22 cellular contexts compared by ENCODE assay signal in genomic region chr4:101262683-101263082, GRCh38.
DNase-seq lines count a peak whose midpoint lies in the region; ATAC-seq and TF ChIP-seq lines count a peak whose summit lies in the region.
"Had no signal": no experiment of that assay in that cellular context is flagged by ENCODE, and none has a peak within 500 bp of the region (broad histone marks: within the 10 kb centered on the region; RNA-seq: fewer than 3 reads in every experiment).

No MANE protein-coding gene starts in this region.

- H3K4me3 ChIP-seq in esophagus squamous epithelium: no peak overlapping the region
- H3K4me3 ChIP-seq: cardiac muscle cell, MG63, PC-9, SK-N-MC, upper lobe of right lung had no signal

- no peaks in the 10 kb centered on the region for H3K27me3 Mint-ChIP-seq in stimulated activated naive CD8-positive, alpha-beta T cell treated with anti-CD3 and anti-CD28 coated beads, Interleukin-15, amount 100 ng/mL, for 72 hours
- H3K27me3 Mint-ChIP-seq: activated naive CD8-positive, alpha-beta T cell treated with anti-CD3 and anti-CD28 coated beads, Interleukin-2, amount 50 U/mL, for 24 hours had no signal

- DNase-seq in stimulated activated naive CD8-positive, alpha-beta T cell treated with anti-CD3 and anti-CD28 coated beads, Interleukin-15, Interleukin-2, amounts not matched to agents 100 U/mL and 50 U/mL, for 24 hours: no peak
- no peak for DNase-seq in stimulated activated naive CD8-positive, alpha-beta T cell treated with anti-CD3 and anti-CD28 coated beads, Interleukin-15, amount 100 ng/mL, for 72 hours
- DNase-seq in NAMALWA (ENCODE audit: low spot score) (peak; percentile 46), retina (peak; percentile 27), esophagus squamous epithelium (lab: John Stamatoyannopoulos, UW) (no peak), GOT3 (lab: John Stamatoyannopoulos, UW) (no peak), globus pallidus (ENCODE audit: low spot score) (no peak)
- DNase-seq: activated CD4-positive, alpha-beta T cell treated with anti-CD3 and anti-CD28 coated beads, Interleukin-2, amount 10 ng/mL, durations not matched to agents 7 days and 5 days; activated naive CD8-positive, alpha-beta T cell treated with anti-CD3 and anti-CD28 coated beads, Interleukin-2, amount 50 U/mL, for 24 hours; CD8-positive, alpha-beta T cell; effector CD4-positive, alpha-beta T cell; HCEC 1CT; hypothalamus; MG63; NCI-H187 treated with DMSO at 0.1 percent for 48 hours; NCI-H510A treated with DMSO at 0.1 percent for 48 hours; PC-9; stimulated activated naive CD4-positive, alpha-beta T cell; upper lobe of right lung had no signal

- no peak for TF ChIP-seq POLR2A in esophagus squamous epithelium (IDR thresholded peaks at IDR 0.05)

- H3K4me1 Mint-ChIP-seq in stimulated activated naive CD8-positive, alpha-beta T cell treated with anti-CD3 and anti-CD28 coated beads, Interleukin-15, amount 100 ng/mL, for 72 hours: peaks cover 24% of the 10 kb centered on the region

- no peak overlapping the region for H3K27ac Mint-ChIP-seq in stimulated activated naive CD8-positive, alpha-beta T cell treated with anti-CD3 and anti-CD28 coated beads, Interleukin-15, amount 100 ng/mL, for 72 hours
- H3K27ac Mint-ChIP-seq: activated CD4-positive, alpha-beta T cell treated with anti-CD3 and anti-CD28 coated beads, Interleukin-2, amount 10 ng/mL, durations not matched to agents 7 days and 5 days; activated naive CD8-positive, alpha-beta T cell treated with anti-CD3 and anti-CD28 coated beads, Interleukin-2, amount 50 U/mL, for 24 hours; CD8-positive, alpha-beta T cell had no signal

- no peaks in the 10 kb centered on the region for H3K9me3 ChIP-seq in esophagus squamous epithelium
- H3K9me3 ChIP-seq: MG63, upper lobe of right lung had no signal

- no peaks in the 10 kb centered on the region for H3K27me3 ChIP-seq in esophagus squamous epithelium
- H3K27me3 ChIP-seq: cardiac muscle cell, MG63, upper lobe of right lung had no signal

- ATAC-seq in stimulated activated naive CD8-positive, alpha-beta T cell treated with anti-CD3 and anti-CD28 coated beads, Interleukin-15, Interleukin-2, amounts not matched to agents 100 U/mL and 50 U/mL, for 24 hours: peak; percentile 23
- ATAC-seq in stimulated activated naive CD8-positive, alpha-beta T cell treated with anti-CD3 and anti-CD28 coated beads, Interleukin-15, amount 100 ng/mL, for 72 hours: no peak
- peak; percentile 74 for ATAC-seq in HG02759 (IDR thresholded peaks at IDR 0.05; ENCODE audit: unreplicated experiment)
- ATAC-seq: activated naive CD8-positive, alpha-beta T cell treated with anti-CD3 and anti-CD28 coated beads, Interleukin-2, amount 50 U/mL, for 24 hours; CD8-positive, alpha-beta T cell; upper lobe of right lung had no signal

- peaks cover 5 to 41% (median 8%) of the 10 kb centered on the region in 3 donors for H3K4me1 ChIP-seq in esophagus squamous epithelium

- H3K27ac ChIP-seq in esophagus squamous epithelium: no peak overlapping the region
- H3K27ac ChIP-seq: cardiac muscle cell, PC-9, SK-N-MC, upper lobe of right lung had no signal

- intact Hi-C loops in esophagus squamous epithelium (cut with DNase I): no loop called here

- H3K4me3 Mint-ChIP-seq in stimulated activated naive CD8-positive, alpha-beta T cell treated with anti-CD3 and anti-CD28 coated beads, Interleukin-15, amount 100 ng/mL, for 72 hours: no peak overlapping the region
- H3K4me3 Mint-ChIP-seq: activated CD4-positive, alpha-beta T cell treated with anti-CD3 and anti-CD28 coated beads, Interleukin-2, amount 10 ng/mL, durations not matched to agents 7 days and 5 days; activated naive CD8-positive, alpha-beta T cell treated with anti-CD3 and anti-CD28 coated beads, Interleukin-2, amount 50 U/mL, for 24 hours; CD8-positive, alpha-beta T cell had no signal

- no peak for TF ChIP-seq CTCF in esophagus squamous epithelium (IDR thresholded peaks at IDR 0.05)

- H3K9me3 Mint-ChIP-seq in stimulated activated naive CD8-positive, alpha-beta T cell treated with anti-CD3 and anti-CD28 coated beads, Interleukin-15, amount 100 ng/mL, for 72 hours: no peaks in the 10 kb centered on the region
- H3K9me3 Mint-ChIP-seq: activated naive CD8-positive, alpha-beta T cell treated with anti-CD3 and anti-CD28 coated beads, Interleukin-2, amount 50 U/mL, for 24 hours; CD8-positive, alpha-beta T cell had no signal

- no peaks in the 10 kb centered on the region for H3K36me3 ChIP-seq in esophagus squamous epithelium
- H3K36me3 ChIP-seq: cardiac muscle cell, MG63, upper lobe of right lung had no signal

Comparison
In these comparisons a context has a peak if more than half of its experiments do, and no peak if none do; other contexts are left out.
1. DNase-seq: peak in NAMALWA (single experiment) and retina (single experiment); none in stimulated activated naive CD8-positive, alpha-beta T cell treated with anti-CD3 and anti-CD28 coated beads, Interleukin-15, Interleukin-2, amounts not matched to agents 100 U/mL and 50 U/mL, for 24 hours (single experiment), stimulated activated naive CD8-positive, alpha-beta T cell treated with anti-CD3 and anti-CD28 coated beads, Interleukin-15, amount 100 ng/mL, for 72 hours (0 of 2), esophagus squamous epithelium (single experiment), GOT3 (single experiment) and globus pallidus (single experiment).